Comparison of ENCODE assay signal across 8 cellular contexts in the genomic region with DNA sequence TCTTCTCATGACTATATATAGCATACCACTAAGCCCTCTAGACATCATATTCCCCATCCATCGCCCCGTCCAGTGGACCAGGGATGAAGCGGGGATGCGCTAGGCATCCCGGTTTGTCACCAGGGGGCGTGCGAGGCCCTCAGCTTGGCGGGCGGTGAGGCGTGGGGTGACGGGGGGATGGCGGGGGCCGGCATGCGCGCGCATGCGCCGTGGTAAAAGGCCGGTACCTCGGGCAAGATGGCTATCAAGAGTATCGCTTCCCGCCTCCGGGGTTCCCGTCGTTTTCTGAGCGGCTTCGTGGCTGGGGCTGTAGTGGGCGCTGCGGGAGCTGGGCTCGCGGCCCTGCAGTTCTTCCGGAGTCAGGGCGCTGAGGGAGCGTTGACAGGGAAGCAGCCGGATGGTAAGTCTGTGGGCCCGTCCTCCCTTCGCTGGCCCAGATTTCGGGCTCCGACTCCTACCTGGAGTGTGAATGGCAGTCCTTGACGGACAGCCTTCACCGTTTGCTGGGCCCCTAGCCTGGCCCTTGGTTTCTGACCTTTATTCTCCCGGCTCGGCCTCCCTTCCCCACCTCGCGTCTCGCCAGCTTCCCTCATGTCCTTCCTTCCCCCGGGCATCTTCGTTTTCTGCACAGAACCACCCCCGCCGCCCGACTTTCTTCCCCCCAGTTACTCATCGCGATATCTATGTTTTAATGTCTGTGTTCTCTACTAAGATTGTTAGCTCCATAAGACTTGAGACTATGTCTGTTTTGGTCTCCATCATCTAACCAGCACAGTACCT. TPM values are rescaled to one million over a fixed set of nuclear protein-coding genes. Genes with fewer than 3 reads are reported as not detected.
DNase-seq lines count a peak whose midpoint lies in the region; ATAC-seq and TF ChIP-seq lines count a peak whose summit lies in the region.

A gene with protein sequence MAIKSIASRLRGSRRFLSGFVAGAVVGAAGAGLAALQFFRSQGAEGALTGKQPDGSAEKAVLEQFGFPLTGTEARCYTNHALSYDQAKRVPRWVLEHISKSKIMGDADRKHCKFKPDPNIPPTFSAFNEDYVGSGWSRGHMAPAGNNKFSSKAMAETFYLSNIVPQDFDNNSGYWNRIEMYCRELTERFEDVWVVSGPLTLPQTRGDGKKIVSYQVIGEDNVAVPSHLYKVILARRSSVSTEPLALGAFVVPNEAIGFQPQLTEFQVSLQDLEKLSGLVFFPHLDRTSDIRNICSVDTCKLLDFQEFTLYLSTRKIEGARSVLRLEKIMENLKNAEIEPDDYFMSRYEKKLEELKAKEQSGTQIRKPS (plus strand): TSS at position 210 of the 780 bp plus-strand sequence. CDS start 28 bp downstream, at position 238.

- H3K4me3 ChIP-seq in GM06990 (replicated peaks; ENCODE audit: low read depth, low read length) (peak within 1 kb of the TSS; percentile 94), HFF-Myc (replicated peaks; ENCODE audit: low read depth, low read length) (peak within 1 kb of the TSS; percentile 80), gastroesophageal sphincter (peak within 1 kb of the TSS; percentile 64 to 95), neutrophil (ENCODE audit: low read depth in 1 of 2, low read length in 1 of 2) (peak within 1 kb of the TSS; percentile 62 to 73)

- H3K36me3 ChIP-seq in GM06990 (ENCODE audit: control insufficient read depth, insufficient read depth, low read length) (peaks cover 4% of the 10 kb centered on the region; the same call in 1 of the 2 replicates), gastroesophageal sphincter (peaks cover 0 to 12% of the 10 kb centered on the region in 2 donors), neutrophil (no peaks in the 10 kb centered on the region)

- peak; percentile 94 for ATAC-seq in gastroesophageal sphincter

- 0 to 1% methylated on average over 19 to 21 of the region's 53 CpGs for WGBS in gastroesophageal sphincter (ENCODE audit: low coverage in 1 of 2), 2 donors

- no peak for TF ChIP-seq EP300 in gastroesophageal sphincter (IDR thresholded peaks at IDR 0.05)

- H3K27me3 ChIP-seq in GM06990 (replicated peaks; ENCODE audit: control insufficient read depth, insufficient read depth, low read length) (no peaks in the 10 kb centered on the region), gastroesophageal sphincter (no peaks in the 10 kb centered on the region), neutrophil (no peaks in the 10 kb centered on the region)

- H3K4me1 ChIP-seq in gastroesophageal sphincter (peaks cover 0 to 25% (median under 1%) of the 10 kb centered on the region in 3 donors), neutrophil (ENCODE audit: control insufficient read depth in 1 of 2, insufficient read depth in 1 of 2, low read depth in 1 of 2, low read length in 1 of 2) (peaks cover 5 to 6% of the 10 kb centered on the region in 2 experiments)

- peak in 1 of 2 donors; percentile 20 for TF ChIP-seq POLR2A in gastroesophageal sphincter (IDR thresholded peaks at IDR 0.05)

- peak within 1 kb of the TSS; percentile 58 to 86 (median 83) for H3K27ac ChIP-seq in gastroesophageal sphincter
- H3K27ac ChIP-seq in neutrophil = peak within 1 kb of the TSS; percentile 35

- in situ Hi-C loops in SK-MEL-5 (cut with HindIII; ENCODE audit: low pct_unique_long_range_greater_than_20kb, low sequenced_read_pairs) = no loop called here

- DNase-seq in GM06990 (ENCODE audit: extremely low read depth, insufficient read length) (peak; percentile 93), HFF-Myc (ENCODE audit: extremely low read depth, low read depth) (peak; percentile 63), NAMALWA (ENCODE audit: low spot score) (peak; percentile 93), SK-MEL-5 (ENCODE audit: low read depth, low spot score) (peak; percentile 92), superior temporal gyrus (ENCODE audit: extremely low spot score) (peak; percentile 93)
- DNase-seq in activated naive CD4-positive, alpha-beta T cell treated with Interleukin-2 at 50 U/mL for 16 hours = peak; percentile 95

- TF ChIP-seq CTCF in GM06990 (IDR thresholded peaks at IDR 0.05; ENCODE audit: insufficient read depth, low read length, poor library complexity, severe bottlenecking) (peak; percentile 98), HFF-Myc (IDR thresholded peaks at IDR 0.05; ENCODE audit: low read depth, low read length, missing control alignments) (peak; percentile 90), gastroesophageal sphincter (IDR thresholded peaks at IDR 0.05) (peak; percentile 62 to 98 (median 75)), neutrophil (IDR thresholded peaks at IDR 0.05) (peak; percentile 65)

- H3K9me3 ChIP-seq in gastroesophageal sphincter (no peaks in the 10 kb centered on the region), neutrophil (no peaks in the 10 kb centered on the region)

RNA-seq across cellular contexts. Expression of the gene that starts here (rescaled TPM):
- total RNA-seq in SK-MEL-5 (2014; rRNA removed; shearing (Covaris generic)) = 4.8 and 6.1 TPM in 2 replicates
- polyA plus RNA-seq in SK-MEL-5 (2015; cell fraction: cytosol; rRNA removed) = 3.7 and 5.6 TPM in 2 replicates
- polyA plus RNA-seq in SK-MEL-5 (2015; cell fraction: nucleus; rRNA removed) = 31.9 and 67.9 TPM in 2 replicates
- total RNA-seq in gastroesophageal sphincter = 10 to 100 TPM; 10.5 to 38.3 (median 19.3) TPM

Comparison
In these comparisons a context has a peak if more than half of its experiments do, and no peak if none do; other contexts are left out.
1. Peak in every context shown above with its lines: DNase-seq, ATAC-seq, H3K4me3 ChIP-seq and H3K27ac ChIP-seq.